ENCODE assay signal across 9 cellular contexts in the genomic region with DNA sequence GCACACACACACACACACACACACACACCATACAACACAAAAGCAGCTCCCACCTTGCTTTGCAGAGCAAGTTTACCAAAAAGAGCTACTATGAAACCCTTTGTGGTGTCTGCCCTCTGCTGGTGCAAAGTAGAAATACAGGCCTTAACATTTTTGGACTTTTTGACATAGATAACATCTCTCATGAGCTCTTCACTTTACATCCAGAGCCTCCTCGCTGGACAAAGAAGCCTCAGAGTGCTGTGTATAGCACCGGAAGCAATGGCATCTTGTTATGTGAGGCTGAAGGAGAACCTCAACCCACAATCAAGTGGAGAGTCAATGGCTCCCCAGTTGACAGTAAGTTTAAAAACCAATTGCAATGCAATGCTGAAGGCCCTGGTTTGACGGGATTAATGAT.
DNase-seq lines count a peak whose midpoint lies in the region; ATAC-seq and TF ChIP-seq lines count a peak whose summit lies in the region.
"Had no signal": no experiment of that assay in that cellular context is flagged by ENCODE, and none has a peak within 500 bp of the region (broad histone marks: within the 10 kb centered on the region; RNA-seq: fewer than 3 reads in every experiment).

No MANE protein-coding gene starts in this region.

- peak; percentile 55 for ATAC-seq in GM19397 (IDR thresholded peaks at IDR 0.05; ENCODE audit: unreplicated experiment)
- peak; percentile 69 for ATAC-seq in HG03442 (IDR thresholded peaks at IDR 0.05; ENCODE audit: unreplicated experiment)
- peak; percentile 85 for ATAC-seq in left lobe of liver

- DNase-seq in NCI-H2107 treated with DMSO at 0.1 percent for 48 hours (lab: John Stamatoyannopoulos, UW; ENCODE audit: unreplicated experiment) (peak; percentile 55), NCI-H2107 (lab: John Stamatoyannopoulos, UW) (no peak), NCI-H82 (lab: John Stamatoyannopoulos, UW) (peak; percentile 71), left lobe of liver (ENCODE audit: low spot score) (no peak), type B pancreatic cell (ENCODE audit: extremely low spot score, unreplicated experiment) (no peak)
- DNase-seq: activated naive CD8-positive, alpha-beta T cell treated with anti-CD3 and anti-CD28 coated beads, Interleukin-2, amount 10 ng/mL, durations not matched to agents 7 days and 5 days had no signal

- peaks cover 21% of the 10 kb centered on the region for H3K36me3 Mint-ChIP-seq in brain
- no peaks in the 10 kb centered on the region for H3K36me3 Mint-ChIP-seq in type B pancreatic cell
- H3K36me3 Mint-ChIP-seq: activated naive CD8-positive, alpha-beta T cell treated with anti-CD3 and anti-CD28 coated beads, Interleukin-2, amount 10 ng/mL, durations not matched to agents 7 days and 5 days had no signal

- H3K9me3 Mint-ChIP-seq in brain (peaks cover 0 to 38% (median 0%) of the 10 kb centered on the region in 5 experiments), type B pancreatic cell (no peaks in the 10 kb centered on the region)
- H3K9me3 Mint-ChIP-seq: activated naive CD8-positive, alpha-beta T cell treated with anti-CD3 and anti-CD28 coated beads, Interleukin-2, amount 10 ng/mL, durations not matched to agents 7 days and 5 days had no signal

- H3K27me3 Mint-ChIP-seq in brain = peaks cover 3% of the 10 kb centered on the region
- peaks cover 25% of the 10 kb centered on the region for H3K27me3 Mint-ChIP-seq in type B pancreatic cell
- H3K27me3 Mint-ChIP-seq: activated naive CD8-positive, alpha-beta T cell treated with anti-CD3 and anti-CD28 coated beads, Interleukin-2, amount 10 ng/mL, durations not matched to agents 7 days and 5 days had no signal

- H3K4me1 Mint-ChIP-seq in brain (peaks cover 33% of the 10 kb centered on the region), type B pancreatic cell (ENCODE audit: unreplicated experiment) (no peaks in the 10 kb centered on the region)
- H3K4me1 Mint-ChIP-seq: activated naive CD8-positive, alpha-beta T cell treated with anti-CD3 and anti-CD28 coated beads, Interleukin-2, amount 10 ng/mL, durations not matched to agents 7 days and 5 days had no signal

- TF ChIP-seq CTCF in brain (conservative IDR thresholded peaks at IDR 0.05) (peak; percentile 83 to 91), type B pancreatic cell (conservative IDR thresholded peaks at IDR 0.05) (peak; percentile 84)

- H3K4me3 Mint-ChIP-seq in brain (peak overlapping the region in 1 of 5 experiments; percentile 15), type B pancreatic cell (no peak overlapping the region)
- H3K4me3 Mint-ChIP-seq: activated naive CD8-positive, alpha-beta T cell treated with anti-CD3 and anti-CD28 coated beads, Interleukin-2, amount 10 ng/mL, durations not matched to agents 7 days and 5 days had no signal

- peak overlapping the region in 3 of 5 experiments; percentile 63 to 84 (median 73) for H3K27ac Mint-ChIP-seq in brain
- no peak overlapping the region for H3K27ac Mint-ChIP-seq in type B pancreatic cell
- H3K27ac Mint-ChIP-seq: activated naive CD8-positive, alpha-beta T cell treated with anti-CD3 and anti-CD28 coated beads, Interleukin-2, amount 10 ng/mL, durations not matched to agents 7 days and 5 days had no signal

Comparison
In these comparisons a context has a peak if more than half of its experiments do, and no peak if none do; other contexts are left out.
1. DNase-seq: peak in NCI-H2107 treated with DMSO at 0.1 percent for 48 hours (single experiment) and NCI-H82 (single experiment); none in NCI-H2107 (single experiment), left lobe of liver (single experiment) and type B pancreatic cell (single experiment).
2. Peak in every context shown above with its lines, with median percentiles within 50 percentile points of each other: ATAC-seq.